Comparison of ENCODE assay signal across 13 cellular contexts in the genomic region with DNA sequence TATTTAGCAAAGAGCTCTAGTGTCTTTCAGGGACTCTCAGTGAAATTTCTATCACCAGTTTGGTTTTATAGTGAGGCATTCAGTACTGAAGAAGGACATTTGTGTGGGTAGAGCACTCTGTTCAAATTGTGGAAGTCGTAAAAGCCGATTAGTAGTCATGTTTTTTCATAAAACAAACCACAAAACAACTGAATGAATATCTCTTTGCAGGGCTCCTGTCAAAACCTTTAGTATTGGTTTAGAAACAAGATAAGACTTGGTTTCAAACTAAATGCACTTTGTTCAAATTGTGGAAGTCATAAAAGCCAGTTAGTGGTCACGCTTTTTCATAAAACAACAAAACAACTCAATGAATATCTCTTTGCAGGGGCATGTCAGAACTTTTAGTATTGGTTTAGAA. TPM values are rescaled to one million over a fixed set of nuclear protein-coding genes. Genes with fewer than 3 reads are reported as not detected.
DNase-seq lines count a peak whose midpoint lies in the region; ATAC-seq, FAIRE-seq and TF ChIP-seq lines count a peak whose summit lies in the region.
"Had no signal": no experiment of that assay in that cellular context is flagged by ENCODE, and none has a peak within 500 bp of the region (broad histone marks: within the 10 kb centered on the region; RNA-seq: fewer than 3 reads in every experiment).

No MANE protein-coding gene starts in this region.

- TF ChIP-seq CTCF in astrocyte (IDR thresholded peaks at IDR 0.05; ENCODE audit: insufficient read depth, low read depth, low read length) = no peak

- H3K27me3 ChIP-seq in astrocyte (ENCODE audit: insufficient read depth, low read length) = no peaks in the 10 kb centered on the region

- no peak overlapping the region for H3K4me3 ChIP-seq in astrocyte (ENCODE audit: insufficient read depth, low read depth, low read length)

- H2AFZ ChIP-seq in astrocyte (ENCODE audit: low read depth, low read length) = no peak overlapping the region

- DNase-seq in astrocyte (ENCODE audit: low read depth) = peak; percentile 57
- DNase-seq in T-helper 17 cell = no peak
- no peak for DNase-seq in NCI-H1417 treated with DMSO at 0.1 percent for 48 hours (lab: John Stamatoyannopoulos, UW)
- no peak for DNase-seq in immature natural killer cell
- no peak for DNase-seq in Right ventricle myocardium inferior (ENCODE audit: missing footprints)
- DNase-seq: amygdala, C1 segment of cervical spinal cord, NCI-H2081 treated with DMSO at 0.1 percent for 48 hours had no signal

- no peak overlapping the region for H3K4me2 ChIP-seq in astrocyte (ENCODE audit: low read length)

- peaks cover 3% of the 10 kb centered on the region for H3K36me3 Mint-ChIP-seq in astrocyte (ENCODE audit: low read depth, unreplicated experiment)
- H3K36me3 Mint-ChIP-seq in T-helper 17 cell (ENCODE audit: low read depth) = no peaks in the 10 kb centered on the region
- no peaks in the 10 kb centered on the region for H3K36me3 Mint-ChIP-seq in immature natural killer cell

- H3K4me1 Mint-ChIP-seq in astrocyte (ENCODE audit: low read depth, unreplicated experiment) (peaks cover 7% of the 10 kb centered on the region), T-helper 17 cell (no peaks in the 10 kb centered on the region), immature natural killer cell (no peaks in the 10 kb centered on the region)

- H3K9me3 Mint-ChIP-seq in astrocyte (ENCODE audit: unreplicated experiment) (peaks cover 2% of the 10 kb centered on the region), immature natural killer cell (peaks cover 0 to 6% (median 0%) of the 10 kb centered on the region in 6 donors)

- FAIRE-seq in astrocyte (lab: Jason Lieb, UNC) = no peak

- no peak overlapping the region for H3K27ac ChIP-seq in astrocyte (ENCODE audit: low read depth, low read length)

- no peak overlapping the region for H3K9ac ChIP-seq in astrocyte (ENCODE audit: low read length)

- intact Hi-C loops in Right ventricle myocardium inferior (cut with DNase I) = no loop called here

- no peaks in the 10 kb centered on the region for H3K79me2 ChIP-seq in astrocyte (ENCODE audit: insufficient read depth, low read length)

- H3K27me3 Mint-ChIP-seq in astrocyte (ENCODE audit: low read depth, unreplicated experiment) (peaks cover 2% of the 10 kb centered on the region), T-helper 17 cell (no peaks in the 10 kb centered on the region), immature natural killer cell (ENCODE audit: low read depth in 3 of 3) (peaks cover 0 to 2% (median 2%) of the 10 kb centered on the region in 3 donors)

- no peaks in the 10 kb centered on the region for H3K4me1 ChIP-seq in astrocyte (ENCODE audit: insufficient read depth, low read length)

- no peaks in the 10 kb centered on the region for H4K20me1 ChIP-seq in astrocyte (ENCODE audit: insufficient read depth, low read length)

- no peaks in the 10 kb centered on the region for H3K36me3 ChIP-seq in astrocyte (ENCODE audit: insufficient read depth, low read length)

- H3K4me3 Mint-ChIP-seq in astrocyte (ENCODE audit: unreplicated experiment) (no peak overlapping the region), T-helper 17 cell (no peak overlapping the region), immature natural killer cell (no peak overlapping the region)

- no peaks in the 10 kb centered on the region for H3K9me3 ChIP-seq in astrocyte (ENCODE audit: insufficient read depth, low read depth, low read length)
- H3K9me3 ChIP-seq in T-helper 17 cell (ENCODE audit: control insufficient read depth, low read length, poor library complexity, severe bottlenecking) = no peaks in the 10 kb centered on the region

- peak; percentile 73 for ATAC-seq in GM18511 (IDR thresholded peaks at IDR 0.05; ENCODE audit: unreplicated experiment)
- ATAC-seq in GM21786 (IDR thresholded peaks at IDR 0.05; ENCODE audit: unreplicated experiment) = peak; percentile 74
- ATAC-seq in HG03378 (IDR thresholded peaks at IDR 0.05; ENCODE audit: unreplicated experiment) = peak; percentile 63
- no peak for ATAC-seq in T-helper 17 cell
- ATAC-seq in Right ventricle myocardium inferior = no peak

- no peak overlapping the region for H3K27ac Mint-ChIP-seq in astrocyte (ENCODE audit: unreplicated experiment)
- H3K27ac Mint-ChIP-seq in T-helper 17 cell = no peak overlapping the region
- no peak overlapping the region for H3K27ac Mint-ChIP-seq in immature natural killer cell

RNA-seq across cellular contexts. Expression of a gene that starts 23.8 kb away (rescaled TPM):
- total RNA-seq in astrocyte = 1.2 and 1.4 TPM in 2 replicates
- total RNA-seq in T-helper 17 cell = not detected
- polyA plus RNA-seq in immature natural killer cell = not detected
- not detected for total RNA-seq in Right ventricle myocardium inferior
- total RNA-seq: myocyte, skeletal muscle tissue had no signal

RNA-seq across cellular contexts. Expression of a gene that starts 59.7 kb away (rescaled TPM):
- total RNA-seq in astrocyte (not detected in 2 replicates), T-helper 17 cell (not detected), Right ventricle myocardium inferior (not detected)
- not detected for polyA plus RNA-seq in immature natural killer cell
- total RNA-seq: myocyte, skeletal muscle tissue had no signal

Comparison
In these comparisons a context has a peak if more than half of its experiments do, and no peak if none do; other contexts are left out.
1. ATAC-seq: peak in GM18511 (single experiment), GM21786 (single experiment) and HG03378 (single experiment); none in T-helper 17 cell (single experiment) and Right ventricle myocardium inferior (single experiment).